ENCODE assay signal across 8 cellular contexts in genomic region chr22:19723165-19723989, GRCh38. TPM values are rescaled to one million over a fixed set of nuclear protein-coding genes. Genes with fewer than 3 reads are reported as not detected.
DNase-seq lines count a peak whose midpoint lies in the region; ATAC-seq and TF ChIP-seq lines count a peak whose summit lies in the region.

Gene GP1BB, plus strand, starts transcription at chr22:19723539. Its CDS starts 31 bp downstream, at chr22:19723570.

- H3K27ac ChIP-seq in mesodermal cell (ENCODE audit: low read depth, low read length, severe bottlenecking): no peak within 1 kb of the TSS

- no peaks in the 10 kb centered on the region for H3K9me3 ChIP-seq in mesodermal cell (ENCODE audit: control insufficient read depth, low read length)

- H3K27me3 Mint-ChIP-seq in brain: peaks cover 68% of the 10 kb centered on the region

- peaks cover 16% of the 10 kb centered on the region for H3K36me3 ChIP-seq in mesodermal cell (ENCODE audit: control insufficient read depth, insufficient read depth, low read length)

- 2 to 3% methylated on average over 73 to 76 of the region's 85 CpGs for WGBS in mesodermal cell (ENCODE audit: insufficient coverage in 2 of 2), 2 experiments

- peaks cover 18% of the 10 kb centered on the region for H3K4me1 Mint-ChIP-seq in brain

- peaks cover 41% of the 10 kb centered on the region for H3K36me3 Mint-ChIP-seq in brain

- H3K4me1 ChIP-seq in mesodermal cell (ENCODE audit: control insufficient read depth, insufficient read depth, low read length, poor library complexity, severe bottlenecking): peaks cover 18% of the 10 kb centered on the region

- TF ChIP-seq CTCF in brain (conservative IDR thresholded peaks at IDR 0.05): peak in 1 of 2 experiments; percentile 57

- peak within 1 kb of the TSS in 1 of 5 experiments; percentile 68 for H3K27ac Mint-ChIP-seq in brain

- H3K4me3 Mint-ChIP-seq in brain: peak within 1 kb of the TSS in 2 of 5 experiments; percentile 67 to 68

- ATAC-seq in HG02623 (IDR thresholded peaks at IDR 0.05; ENCODE audit: unreplicated experiment): no peak
- no peak for ATAC-seq in HG03045 (IDR thresholded peaks at IDR 0.05; ENCODE audit: unreplicated experiment)

- DNase-seq in CD1c-positive myeloid dendritic cell (ENCODE audit: extremely low spot score) (peak; percentile 30), MV-4-11 (lab: John Stamatoyannopoulos, UW) (peak; percentile 22), GM03348 (ENCODE audit: low spot score) (no peak), DMS 273 (lab: John Stamatoyannopoulos, UW; ENCODE audit: unreplicated experiment) (no peak)

- H3K9me3 Mint-ChIP-seq in brain: peaks cover 0 to 14% (median 2%) of the 10 kb centered on the region in 5 experiments

- peak within 1 kb of the TSS; percentile 5 for H3K4me3 ChIP-seq in mesodermal cell (ENCODE audit: extremely low read depth, insufficient read depth, low read length, poor library complexity, severe bottlenecking)

RNA-seq across cellular contexts. Expression of gene GP1BB, which starts in this region (rescaled TPM):
- polyA plus RNA-seq in brain (ENCODE audit: insufficient read depth, low read depth, low replicate concordance): 46.2 TPM
- 3.2 TPM for polyA plus RNA-seq in mesodermal cell (2013, experiment 1 of 2)
- polyA plus RNA-seq in mesodermal cell (2013, experiment 2 of 2): 2.3 TPM

Comparison
In these comparisons a context has a peak if more than half of its experiments do, and no peak if none do; other contexts are left out.
1. DNase-seq: peak in CD1c-positive myeloid dendritic cell (single experiment) and MV-4-11 (single experiment); none in GM03348 (single experiment) and DMS 273 (single experiment).